Comparison of ENCODE assay signal across 23 cellular contexts in the genomic region with DNA sequence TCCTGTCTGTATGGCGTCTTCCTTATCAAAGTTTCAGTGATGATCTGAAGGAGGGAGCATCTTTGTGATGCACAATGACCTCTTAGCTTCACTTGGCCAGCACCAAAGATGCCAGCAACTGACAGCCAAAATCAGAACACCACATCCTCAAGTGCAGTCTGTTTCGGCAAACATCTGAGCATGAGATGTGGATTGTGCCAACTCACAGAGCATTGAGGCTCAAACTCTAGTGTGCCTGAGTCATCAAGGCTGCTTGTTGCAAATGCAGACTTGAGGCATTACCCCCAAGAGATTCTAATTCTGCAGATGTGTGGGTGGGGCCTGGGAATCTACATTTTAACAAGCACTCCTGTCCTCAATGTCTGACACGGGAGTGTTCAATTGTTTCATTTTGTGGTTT. TPM values are rescaled to one million over a fixed set of nuclear protein-coding genes. Genes with fewer than 3 reads are reported as not detected.
DNase-seq lines count a peak whose midpoint lies in the region; ATAC-seq and TF ChIP-seq lines count a peak whose summit lies in the region.
"Had no signal": no experiment of that assay in that cellular context is flagged by ENCODE, and none has a peak within 500 bp of the region (broad histone marks: within the 10 kb centered on the region; RNA-seq: fewer than 3 reads in every experiment).

No MANE protein-coding gene starts in this region.

- in situ Hi-C loops in IMR-90 (cut with MboI; ENCODE audit: low sequenced_read_pairs): no loop called here

- H3K79me1 ChIP-seq in IMR-90 (ENCODE audit: low read depth in 1 of 2, low read length in 2 of 2): no peaks in the 10 kb centered on the region

- H3K9me1 ChIP-seq in IMR-90 (ENCODE audit: insufficient read depth, low read length): peaks cover 5% of the 10 kb centered on the region; the same call in 1 of the 2 replicates

- TF ChIP-seq CTCF in IMR-90 (conservative IDR thresholded peaks at IDR 0.05; ENCODE audit: low read depth, low read length): no peak
- no peak for TF ChIP-seq CTCF in cardiac fibroblast (IDR thresholded peaks at IDR 0.05; ENCODE audit: low read depth, low read length)
- no peak for TF ChIP-seq CTCF in dorsolateral prefrontal cortex (IDR thresholded peaks at IDR 0.05 in 54 of 56, conservative IDR thresholded peaks at IDR 0.05 in 2 of 56; ENCODE audit: low read depth in 1 of 56, partially characterized antibody in 56 of 56)

- dilution Hi-C loops in IMR-90 (cut with HindIII; ENCODE audit: low sequenced_read_pairs, unreplicated experiment): no loop called here

- BruUV-seq in IMR-90 (replicated peaks; lab: Mats Ljungman, UMichigan): no TSS peak

- no peak overlapping the region for H4K91ac ChIP-seq in IMR-90 (ENCODE audit: insufficient read depth, low read depth, low read length)

- H3K23ac ChIP-seq in IMR-90 (ENCODE audit: low read depth, low read length): no peak overlapping the region; the same call in 1 of the 2 replicates

- H3K18ac ChIP-seq in IMR-90 (ENCODE audit: low read depth, low read length): no peak overlapping the region

- 0 out of 2 replicates have a peak overlapping the region, but pooled peaks have one; percentile 16 for H2BK120ac ChIP-seq in IMR-90 (ENCODE audit: low read depth, low read length)

- peak overlapping the region; percentile 11 for H2AK9ac ChIP-seq in IMR-90 (replicated peaks; ENCODE audit: low read depth, low read length, poor library complexity)

- H3K27me3 ChIP-seq in IMR-90 (ENCODE audit: control insufficient read depth, insufficient read depth, low read length) (no peaks in the 10 kb centered on the region), dorsolateral prefrontal cortex (no peaks in the 10 kb centered on the region)
- H3K27me3 ChIP-seq: testis had no signal

- CTCF ChIA-PET in IMR-90 (lab: Yijun Ruan, JAX): no interaction called here

- no peak overlapping the region for H3K56ac ChIP-seq in IMR-90 (ENCODE audit: extremely low read depth, insufficient read depth, low read length)

- POLR2A ChIA-PET in IMR-90 (lab: Charles Lee; ENCODE audit: unreplicated experiment): no interaction called here

- peaks cover 6% of the 10 kb centered on the region for H3K36me3 ChIP-seq in IMR-90 (ENCODE audit: control insufficient read depth, insufficient read depth, low read length)

- no peaks in the 10 kb centered on the region for H3K9me3 ChIP-seq in IMR-90 (ENCODE audit: control insufficient read depth, insufficient read depth, low read length)
- H3K9me3 ChIP-seq: left ventricle myocardium inferior, testis had no signal

- no peaks in the 10 kb centered on the region for H4K20me1 ChIP-seq in IMR-90 (ENCODE audit: insufficient read depth, low read length)

- no peak for TF ChIP-seq POLR2A in IMR-90 (IDR thresholded peaks at IDR 0.05; ENCODE audit: low read depth, low read length)

- peak; percentile 59 for ATAC-seq in IMR-90 (ENCODE audit: low read depth)
- ATAC-seq: activated CD4-positive, alpha-beta T cell treated with anti-CD3 and anti-CD28 coated beads for 36 hours; naive thymus-derived CD4-positive, alpha-beta T cell; stimulated activated memory B cell treated with anti-CD40 and anti-IgM and Interleukin-4, amounts not matched to agents 10 μg/mL and 1 μg/mL and 100 μg/mL, for 72 hours had no signal

- peak overlapping the region; percentile 68; the same call in 1 of the 2 replicates for H3K14ac ChIP-seq in IMR-90 (replicated peaks; ENCODE audit: low read depth, low read length)

- no peak for TF ChIP-seq RAD21 in IMR-90 (IDR thresholded peaks at IDR 0.05; ENCODE audit: low read length)

- H4K8ac ChIP-seq in IMR-90 (ENCODE audit: low read depth in 2 of 2, low read length in 2 of 2): no peak overlapping the region

- no peak overlapping the region for H2BK15ac ChIP-seq in IMR-90 (ENCODE audit: low read depth, low read length)

- H2BK20ac ChIP-seq in IMR-90 (ENCODE audit: low read depth, low read length): no peak overlapping the region

- H3K27ac ChIP-seq in IMR-90 (ENCODE audit: insufficient read depth, low read length): no peak overlapping the region
- H3K27ac ChIP-seq in dorsolateral prefrontal cortex: no peak overlapping the region
- H3K27ac ChIP-seq: left ventricle myocardium inferior, testis had no signal

- 0 out of 2 replicates have a peak overlapping the region, but pooled peaks have one; percentile 42 for H3K4ac ChIP-seq in IMR-90 (ENCODE audit: low read depth, low read length)

- H4K5ac ChIP-seq in IMR-90 (ENCODE audit: low read depth, low read length): no peak overlapping the region

- no peak overlapping the region for H2BK5ac ChIP-seq in IMR-90 (ENCODE audit: low read depth, low read length, poor library complexity, severe bottlenecking)

- no peak overlapping the region for H2AFZ ChIP-seq in IMR-90 (replicated peaks; ENCODE audit: low read length, poor library complexity)

- H3K9ac ChIP-seq in IMR-90 (ENCODE audit: low read depth, low read length): no peak overlapping the region

- H3K4me3 ChIP-seq in IMR-90 (ENCODE audit: insufficient read depth, low read depth, low read length): no peak overlapping the region
- H3K4me3 ChIP-seq in cardiac fibroblast (replicated peaks in 1 of 2; ENCODE audit: low read depth in 2 of 2, low read length in 2 of 2): no peak overlapping the region
- H3K4me3 ChIP-seq in dorsolateral prefrontal cortex: no peak overlapping the region
- H3K4me3 ChIP-seq: left ventricle myocardium inferior, testis had no signal

- WGBS in IMR-90 (ENCODE audit: extremely low coverage in 2 of 2, insufficient read length in 1 of 2), 2 experiments: 100% methylated on average over 1 of the region's 3 CpGs; no CpG with 5 or more reads in 1 of the 2 experiments

- intact Hi-C loops in IMR-90 (cut with micrococcal nuclease) (no loop called here), dorsolateral prefrontal cortex (cut with DNase I) (no loop called here)

- H2AK5ac ChIP-seq in IMR-90 (ENCODE audit: low read depth, low read length): peak overlapping the region; percentile 1; the same call in 1 of the 2 replicates

- DNase-seq in IMR-90 (peak; percentile 68), cardiac fibroblast (ENCODE audit: low read depth in 2 of 2) (peak; percentile 57 to 81), kidney tubule cell (ENCODE audit: low spot score) (peak; percentile 57), NCI-H1092 (lab: John Stamatoyannopoulos, UW) (no peak), NCI-H1694 treated with DMSO at 0.1 percent for 48 hours (lab: John Stamatoyannopoulos, UW) (no peak), dorsolateral prefrontal cortex (no peak), activated gamma-delta T cell treated with Interleukin-2 at 50 U/mL for 16 hours (no peak)
- DNase-seq: activated CD4-positive, alpha-beta T cell treated with anti-CD3 and anti-CD28 coated beads for 36 hours; activated naive CD4-positive, alpha-beta T cell treated with anti-CD3 and anti-CD28 coated beads for 36 hours; activated T-cell treated with anti-CD3 and anti-CD28 coated beads, Interleukin-2, amount 50 U/mL, for 48 hours; AML-193; CD4-positive, alpha-beta memory T cell; GOT3; hypothalamus; KBM-7; left ventricle myocardium inferior; naive thymus-derived CD4-positive, alpha-beta T cell; NCI-H146; NCI-H2171 treated with DMSO at 0.1 percent for 48 hours; RPMI8226; stimulated activated CD4-positive, alpha-beta T cell treated with anti-CD3 and anti-CD28 coated beads, Interleukin-4, amount 100 ng/mL, for 1 hour; testis had no signal

- H3K4me2 ChIP-seq in IMR-90 (ENCODE audit: low read depth, low read length): no peak overlapping the region

- H3K4me1 ChIP-seq in IMR-90 (ENCODE audit: control insufficient read depth, insufficient read depth, low read length): no peaks in the 10 kb centered on the region; the same call in 1 of the 2 replicates
- H3K4me1 ChIP-seq: left ventricle myocardium inferior, testis had no signal

TF ChIP-seq in IMR-90, 13 proteins besides CTCF, POLR2A, EP300 and RAD21:
- no peak for TF ChIP-seq FOS (IDR thresholded peaks at IDR 0.05; ENCODE audit: low read depth, low read length)
- no peak for TF ChIP-seq NFE2L2 (IDR thresholded peaks at IDR 0.05; ENCODE audit: low read depth, low read length)
- TF ChIP-seq, protein P1, sequence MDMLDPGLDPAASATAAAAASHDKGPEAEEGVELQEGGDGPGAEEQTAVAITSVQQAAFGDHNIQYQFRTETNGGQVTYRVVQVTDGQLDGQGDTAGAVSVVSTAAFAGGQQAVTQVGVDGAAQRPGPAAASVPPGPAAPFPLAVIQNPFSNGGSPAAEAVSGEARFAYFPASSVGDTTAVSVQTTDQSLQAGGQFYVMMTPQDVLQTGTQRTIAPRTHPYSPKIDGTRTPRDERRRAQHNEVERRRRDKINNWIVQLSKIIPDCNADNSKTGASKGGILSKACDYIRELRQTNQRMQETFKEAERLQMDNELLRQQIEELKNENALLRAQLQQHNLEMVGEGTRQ (IDR thresholded peaks at IDR 0.05; ENCODE audit: low read depth, low read length): no peak
- TF ChIP-seq CEBPB (IDR thresholded peaks at IDR 0.05; ENCODE audit: low read depth, low read length): no peak
- TF ChIP-seq MXI1 (IDR thresholded peaks at IDR 0.05; ENCODE audit: borderline replicate concordance, low read depth, low read length): no peak
- TF ChIP-seq RFX5 (IDR thresholded peaks at IDR 0.05; ENCODE audit: low read depth, low read length): no peak
- no peak for TF ChIP-seq CHD1 (IDR thresholded peaks at IDR 0.05; ENCODE audit: low read depth, low read length)
- TF ChIP-seq MAFK (IDR thresholded peaks at IDR 0.05; ENCODE audit: low read depth, low read length): no peak
- TF ChIP-seq MAZ (IDR thresholded peaks at IDR 0.05; ENCODE audit: borderline replicate concordance, low read depth, low read length): no peak
- no peak for TF ChIP-seq BHLHE40 (IDR thresholded peaks at IDR 0.05; ENCODE audit: low read depth, low read length)
- TF ChIP-seq SMC3 (IDR thresholded peaks at IDR 0.05; ENCODE audit: low read depth, low read length): no peak
- TF ChIP-seq RCOR1 (IDR thresholded peaks at IDR 0.05; ENCODE audit: insufficient replicate concordance, low read length): no peak
- TF ChIP-seq ELK1 (IDR thresholded peaks at IDR 0.05; ENCODE audit: borderline replicate concordance, low read depth, low read length): no peak
TF ChIP-seq in IMR-90: peak in this region for 0.

RNA-seq across cellular contexts. Expression of gene ABHD5, which starts 35.8 kb away (rescaled TPM):
- total RNA-seq in IMR-90 (2012; rRNA removed) (33.2 and 33.6 TPM in 2 replicates), dorsolateral prefrontal cortex (10 to 100 TPM; 11.8 to 30.9 (median 18.3) TPM)
- polyA plus RNA-seq in IMR-90 (2012; rRNA removed): 13.8 and 15.8 TPM in 2 replicates
- 5.6 and 6.0 TPM in 2 replicates for polyA plus RNA-seq in IMR-90 (2012; cell fraction: cytosol; rRNA removed)
- polyA plus RNA-seq in IMR-90 (2012; cell fraction: nucleus; rRNA removed; ENCODE audit: low replicate concordance): 3.3 and 26.7 TPM in 2 replicates

Comparison
In these comparisons a context has a peak if more than half of its experiments do, and no peak if none do; other contexts are left out.
1. DNase-seq: peak in IMR-90 (single experiment), cardiac fibroblast (2 of 2) and kidney tubule cell (single experiment); none in NCI-H1092 (single experiment), NCI-H1694 treated with DMSO at 0.1 percent for 48 hours (single experiment), dorsolateral prefrontal cortex (0 of 10) and activated gamma-delta T cell treated with Interleukin-2 at 50 U/mL for 16 hours (single experiment).